Comparison of ENCODE assay signal across 19 cellular contexts in genomic region chr19:33810821-33811220, GRCh38. TPM values are rescaled to one million over a fixed set of nuclear protein-coding genes. Genes with fewer than 3 reads are reported as not detected.
DNase-seq lines count a peak whose midpoint lies in the region; ATAC-seq, FAIRE-seq and TF ChIP-seq lines count a peak whose summit lies in the region.
"Had no signal": no experiment of that assay in that cellular context is flagged by ENCODE, and none has a peak within 500 bp of the region (broad histone marks: within the 10 kb centered on the region; RNA-seq: fewer than 3 reads in every experiment).

No MANE protein-coding gene starts in this region.

- no peaks in the 10 kb centered on the region for H3K4me1 ChIP-seq in kidney (ENCODE audit: control insufficient read depth in 1 of 2, insufficient read depth in 1 of 2, low read depth in 1 of 2, low read length in 2 of 2)
- H3K4me1 ChIP-seq in osteoblast (ENCODE audit: insufficient read depth, low read length): peaks cover under 1% of the 10 kb centered on the region
- peaks cover 9% of the 10 kb centered on the region for H3K4me1 ChIP-seq in upper lobe of right lung

- intact Hi-C loops in kidney (cut with DNase I): no loop called here
- intact Hi-C loops in upper lobe of right lung (cut with DNase I): no loop called here

- no peaks in the 10 kb centered on the region for H3K9me3 Mint-ChIP-seq in chondrocyte (ENCODE audit: low read depth)
- H3K9me3 Mint-ChIP-seq: CD8-positive, alpha-beta T cell had no signal

- H3K4me3 Mint-ChIP-seq in chondrocyte (ENCODE audit: unreplicated experiment): no peak overlapping the region
- H3K4me3 Mint-ChIP-seq: B cell; CD8-positive, alpha-beta T cell had no signal

- DNase-seq in chondrocyte (ENCODE audit: low spot score) (peak; percentile 70), kidney (peak; percentile 61), osteoblast (ENCODE audit: insufficient read length, low spot score, missing footprints) (peak; percentile 66), upper lobe of right lung (peak; percentile 48), SHP77 treated with DMSO at 0.1 percent for 48 hours (lab: John Stamatoyannopoulos, UW) (no peak)
- DNase-seq: CD8-positive, alpha-beta T cell; COR-L47; DMS 273 treated with DMSO at 0.1 percent for 48 hours; DMS53; GM23248; HCEC 1CT; IMR-90 had no signal

- H3K36me3 ChIP-seq in kidney (ENCODE audit: control insufficient read depth in 1 of 2, insufficient read depth in 2 of 2, low read length in 2 of 2): peaks cover 0 to 6% of the 10 kb centered on the region in 2 donors
- H3K36me3 ChIP-seq in osteoblast (ENCODE audit: insufficient read depth, low read length): peaks cover 8% of the 10 kb centered on the region
- peaks cover 41% of the 10 kb centered on the region for H3K36me3 ChIP-seq in upper lobe of right lung

- no peak overlapping the region for H3K4me3 ChIP-seq in kidney (ENCODE audit: low read length in 2 of 2)
- H3K4me3 ChIP-seq in osteoblast (ENCODE audit: insufficient read depth, low read length): no peak overlapping the region
- H3K4me3 ChIP-seq in upper lobe of right lung: no peak overlapping the region
- H3K4me3 ChIP-seq: BLaER1 treated with 17β-estradiol and CSF1 and Interleukin-3, amounts not matched to agents 10 nM and 100 nM; GM23248 had no signal

- peaks cover 12% of the 10 kb centered on the region for H4K20me1 ChIP-seq in osteoblast (ENCODE audit: insufficient read depth, low read length)

- H3K27ac Mint-ChIP-seq in chondrocyte (ENCODE audit: unreplicated experiment): no peak overlapping the region
- H3K27ac Mint-ChIP-seq: B cell; CD8-positive, alpha-beta T cell had no signal

- no peak overlapping the region for H3K9ac ChIP-seq in kidney (ENCODE audit: low read length in 2 of 2)
- H3K9ac ChIP-seq: BLaER1 treated with 17β-estradiol and CSF1 and Interleukin-3, amounts not matched to agents 10 nM and 100 nM; GM23248 had no signal

- ATAC-seq in upper lobe of right lung: no peak
- ATAC-seq in HG03045 (IDR thresholded peaks at IDR 0.05; ENCODE audit: unreplicated experiment): no peak
- ATAC-seq: CD8-positive, alpha-beta T cell had no signal

- H3K27me3 ChIP-seq in osteoblast (ENCODE audit: insufficient read depth, low read length) (no peaks in the 10 kb centered on the region), upper lobe of right lung (no peaks in the 10 kb centered on the region)
- H3K27me3 ChIP-seq: BLaER1 treated with 17β-estradiol and CSF1 and Interleukin-3, amounts not matched to agents 10 nM and 100 nM had no signal

- no peaks in the 10 kb centered on the region for H3K79me2 ChIP-seq in osteoblast (ENCODE audit: insufficient read depth, low read length)

- no peak for FAIRE-seq in kidney (lab: Jason Lieb, UNC)
- FAIRE-seq: G401.6, GM12891, H54 had no signal

- TF ChIP-seq CTCF in chondrocyte (IDR thresholded peaks at IDR 0.05): no peak
- TF ChIP-seq CTCF in kidney (IDR thresholded peaks at IDR 0.05; ENCODE audit: borderline replicate concordance, extremely low read depth, insufficient read depth): no peak
- TF ChIP-seq CTCF in osteoblast (IDR thresholded peaks at IDR 0.05; ENCODE audit: extremely low read depth, low read depth, low read length): no peak
- TF ChIP-seq CTCF in upper lobe of right lung (IDR thresholded peaks at IDR 0.05): no peak

- peaks cover 24% of the 10 kb centered on the region for H3K4me1 Mint-ChIP-seq in chondrocyte (ENCODE audit: low read depth)
- H3K4me1 Mint-ChIP-seq: B cell had no signal

- H3K36me3 Mint-ChIP-seq in chondrocyte (ENCODE audit: low read depth): peaks cover 28% of the 10 kb centered on the region
- H3K36me3 Mint-ChIP-seq: CD8-positive, alpha-beta T cell had no signal

- H3K27ac ChIP-seq in kidney (ENCODE audit: low read depth in 2 of 2, low read length in 2 of 2) (no peak overlapping the region), osteoblast (ENCODE audit: low read depth, low read length) (no peak overlapping the region), upper lobe of right lung (no peak overlapping the region)
- H3K27ac ChIP-seq: GM23248, HL-60 had no signal

- no peaks in the 10 kb centered on the region for H3K9me3 ChIP-seq in kidney (ENCODE audit: control insufficient read depth in 1 of 2, low read length in 2 of 2)
- H3K9me3 ChIP-seq in osteoblast (ENCODE audit: low read depth, low read length): no peaks in the 10 kb centered on the region
- no peaks in the 10 kb centered on the region for H3K9me3 ChIP-seq in upper lobe of right lung
- H3K9me3 ChIP-seq: BLaER1 treated with 17β-estradiol and CSF1 and Interleukin-3, amounts not matched to agents 10 nM and 100 nM had no signal

- H2AFZ ChIP-seq in osteoblast (ENCODE audit: low read length): no peak overlapping the region
- H2AFZ ChIP-seq: GM23248 had no signal

- no peaks in the 10 kb centered on the region for H3K27me3 Mint-ChIP-seq in chondrocyte (ENCODE audit: low read depth)
- H3K27me3 Mint-ChIP-seq: B cell had no signal

- no peak overlapping the region for H3K4me2 ChIP-seq in osteoblast (ENCODE audit: insufficient read depth, low read length)

RNA-seq across cellular contexts. Expression of gene KCTD15, which starts 14.2 kb away (rescaled TPM):
- 48.1 to 64.2 TPM (median 60.7 TPM) in 3 replicates for total RNA-seq in chondrocyte
- total RNA-seq in kidney: 22.0 TPM
- 10.5 TPM for polyA plus RNA-seq in kidney (ENCODE audit: insufficient read depth, low read depth, low replicate concordance)
- total RNA-seq in osteoblast: 39.5 and 55.7 TPM in 2 replicates
- 48.7 TPM for total RNA-seq in upper lobe of right lung
